In the genomic region with DNA sequence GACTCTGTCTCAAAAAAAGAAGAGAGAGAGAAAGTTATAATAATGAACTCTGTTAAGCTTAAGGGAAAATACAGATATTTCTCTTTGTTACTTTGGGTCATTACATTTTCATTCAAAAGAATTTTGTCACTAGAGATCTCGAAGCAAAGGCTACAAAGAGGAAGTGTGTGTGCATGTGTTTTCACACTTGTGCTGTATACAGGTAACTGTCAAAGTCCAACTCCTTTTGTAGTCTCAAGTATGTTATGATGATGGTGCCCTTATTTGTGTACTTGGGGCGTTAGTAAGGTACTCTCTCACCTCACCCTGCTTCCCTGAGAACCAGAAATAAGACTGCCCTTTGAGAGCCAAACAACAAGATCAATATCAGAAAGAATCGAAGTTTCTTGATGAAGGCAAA, we compare ENCODE assay signal across 27 cellular contexts.
"Had no signal": no experiment of that assay in that cellular context is flagged by ENCODE, and none has a peak within 500 bp of the region (broad histone marks: within the 10 kb centered on the region; RNA-seq: fewer than 3 reads in every experiment).

No MANE protein-coding gene starts in this region.

- FAIRE-seq: colon, endometrium, endothelial cell of umbilical vein, frontal cortex had no signal

- H3K4me1 ChIP-seq: colonic mucosa, esophagus squamous epithelium, foreskin keratinocyte, gastrocnemius medialis, gastroesophageal sphincter had no signal

- H3K27me3 ChIP-seq: colonic mucosa had no signal

- H3K4me3 ChIP-seq: colonic mucosa, coronary artery, dorsolateral prefrontal cortex, esophagus squamous epithelium, gastrocnemius medialis, gastroesophageal sphincter, heart left ventricle, heart right ventricle had no signal

- H3K27ac ChIP-seq: colonic mucosa, coronary artery, dorsolateral prefrontal cortex, epithelial cell of prostate, esophagus squamous epithelium, foreskin keratinocyte, gastrocnemius medialis, gastroesophageal sphincter, heart left ventricle, heart right ventricle had no signal

- H3K36me3 ChIP-seq: colonic mucosa, esophagus squamous epithelium, gastrocnemius medialis, gastroesophageal sphincter, heart left ventricle, heart right ventricle had no signal

- DNase-seq: colonic mucosa; cortex of kidney; dermis blood vessel endothelial cell; dorsolateral prefrontal cortex; effector CD4-positive, alpha-beta T cell; effector CD8-positive, alpha-beta T cell; effector memory CD4-positive, alpha-beta T cell; effector memory CD8-positive, alpha-beta T cell; endodermal cell; erythroblast; esophagus squamous epithelium; foreskin fibroblast; foreskin keratinocyte; foreskin melanocyte; gastrocnemius medialis; glutamatergic neuron; head of caudate nucleus; heart left ventricle; heart right ventricle had no signal

- ATAC-seq: effector memory CD8-positive, alpha-beta T cell; esophagus mucosa; foreskin keratinocyte; gastrocnemius medialis; gastroesophageal sphincter; heart left ventricle; heart right ventricle had no signal

- H3K9me3 ChIP-seq: colonic mucosa, esophagus squamous epithelium, gastrocnemius medialis, gastroesophageal sphincter, heart left ventricle, heart right ventricle had no signal
